ENCODE assay signal across 8 cellular contexts in genomic region chr16:57475711-57476339, GRCh38. TPM values are rescaled to one million over a fixed set of nuclear protein-coding genes. Genes with fewer than 3 reads are reported as not detected.
DNase-seq lines count a peak whose midpoint lies in the region; ATAC-seq and TF ChIP-seq lines count a peak whose summit lies in the region.

No MANE protein-coding gene starts in this region.

- peak; percentile 96 for ATAC-seq in GM18868 (IDR thresholded peaks at IDR 0.05; ENCODE audit: unreplicated experiment)
- peak; percentile 77 for ATAC-seq in HG03064 (IDR thresholded peaks at IDR 0.05; ENCODE audit: low read depth, unreplicated experiment)
- ATAC-seq in activated T-cell treated with anti-CD3 and anti-CD28 coated beads, Interleukin-2, amount 50 U/mL, for 72 hours (replicated peaks in 1 of 2), result peak; percentile 94 to 97

- POLR2A ChIA-PET in AG04450 (lab: Yijun Ruan, JAX), result no interaction called here

- intact Hi-C loops in cardiac septum (cut with DNase I), result loop anchor here (5.0 kb wide), 1 partner anchor 41 kb away; no protein-coding TSS in a partner anchor

- no peak overlapping the region for H3K27ac Mint-ChIP-seq in activated T-cell treated with anti-CD3 and anti-CD28 coated beads, Interleukin-2, amount 50 U/mL, for 72 hours

- H3K4me3 ChIP-seq in AG04450 (ENCODE audit: low read depth, low read length), result no peak overlapping the region

- no peaks in the 10 kb centered on the region; the same call in 1 of the 2 replicates for H3K9me3 ChIP-seq in AG04450 (ENCODE audit: control insufficient read depth, insufficient read depth, low read length)

- peak; percentile 59 for TF ChIP-seq CTCF in AG04450 (IDR thresholded peaks at IDR 0.05; ENCODE audit: low read depth, low read length)

- H3K4me3 Mint-ChIP-seq in activated T-cell treated with anti-CD3 and anti-CD28 coated beads, Interleukin-2, amount 50 U/mL, for 72 hours, result peak overlapping the region; percentile 45 to 57

- no peaks in the 10 kb centered on the region for H3K9me3 Mint-ChIP-seq in activated T-cell treated with anti-CD3 and anti-CD28 coated beads, Interleukin-2, amount 50 U/mL, for 72 hours

- H3K4me1 Mint-ChIP-seq in activated T-cell treated with anti-CD3 and anti-CD28 coated beads, Interleukin-2, amount 50 U/mL, for 72 hours (ENCODE audit: low read depth), result peaks cover 22% of the 10 kb centered on the region

- H3K36me3 Mint-ChIP-seq in activated T-cell treated with anti-CD3 and anti-CD28 coated beads, Interleukin-2, amount 50 U/mL, for 72 hours (ENCODE audit: insufficient read depth in 2 of 2), result peaks cover 2 to 3% of the 10 kb centered on the region in 2 donors

- no peak overlapping the region for H3K27ac ChIP-seq in AG04450 (ENCODE audit: low read depth, low read length)

- no peaks in the 10 kb centered on the region for H3K27me3 ChIP-seq in AG04450 (ENCODE audit: control insufficient read depth, insufficient read depth, low read length)

- no peaks in the 10 kb centered on the region for H3K27me3 Mint-ChIP-seq in activated T-cell treated with anti-CD3 and anti-CD28 coated beads, Interleukin-2, amount 50 U/mL, for 72 hours (ENCODE audit: low read depth)

- no peak for DNase-seq in AG04450 (ENCODE audit: low read depth, low spot score)
- DNase-seq in OCI-M1 (lab: John Stamatoyannopoulos, UW), result peak; percentile 77
- DNase-seq in activated T-cell treated with anti-CD3 and anti-CD28 coated beads, Interleukin-2, amount 50 U/mL, for 72 hours, result peak; percentile 86 to 90
- DNase-seq in cardiac septum (ENCODE audit: low spot score), result peak; percentile 81
- peak; percentile 7 to 47 for DNase-seq in stimulated activated CD4-positive, alpha-beta T cell treated with anti-CD3 and anti-CD28 coated beads, Interleukin-1b, Interleukin-23, amount 100 ng/mL, for 1 hour (ENCODE audit: low read depth in 2 of 2)
- no peak for DNase-seq in DMS79 treated with DMSO at 0.1 percent for 48 hours (lab: John Stamatoyannopoulos, UW)

- CTCF ChIA-PET in AG04450 (lab: Charles Lee), result interaction anchor here (0.6 to 1.1 kb wide), 3 partner anchors 19 to 223 kb away, joined by 3 to 6 read pairs (median 3); no protein-coding TSS in a partner anchor

RNA-seq across cellular contexts. Expression of gene DOK4, which starts 10.5 kb away (rescaled TPM):
- 12.5 and 15.9 TPM in 2 replicates for polyA plus RNA-seq in AG04450 (2011; rRNA removed)
- 13.8 and 22.0 TPM in 2 replicates for polyA minus RNA-seq in AG04450 (2011; rRNA and poly(A)+ RNA removed)
- total RNA-seq in activated T-cell treated with anti-CD3 and anti-CD28 coated beads, Interleukin-2, amount 50 U/mL, for 72 hours, result 10 to 100 TPM; 12.0 to 19.6 TPM
- total RNA-seq in cardiac septum, result 11.5 TPM

RNA-seq across cellular contexts. Expression of gene POLR2C, which starts 13.3 kb away (rescaled TPM):
- polyA plus RNA-seq in AG04450 (2011; rRNA removed), result 143 and 149 TPM in 2 replicates
- 148 and 173 TPM in 2 replicates for polyA minus RNA-seq in AG04450 (2011; rRNA and poly(A)+ RNA removed)
- 10 to 100 TPM; 65.7 to 67.5 TPM for total RNA-seq in activated T-cell treated with anti-CD3 and anti-CD28 coated beads, Interleukin-2, amount 50 U/mL, for 72 hours
- total RNA-seq in cardiac septum, result 46.9 TPM

RNA-seq across cellular contexts. Expression of gene COQ9, which starts 28.5 kb away (rescaled TPM):
- polyA plus RNA-seq in AG04450 (2011; rRNA removed), result 59.0 and 60.3 TPM in 2 replicates
- 39.3 and 40.0 TPM in 2 replicates for polyA minus RNA-seq in AG04450 (2011; rRNA and poly(A)+ RNA removed)
- 10 to 100 TPM; 31.4 to 35.2 TPM for total RNA-seq in activated T-cell treated with anti-CD3 and anti-CD28 coated beads, Interleukin-2, amount 50 U/mL, for 72 hours
- total RNA-seq in cardiac septum, result 156 TPM

RNA-seq across cellular contexts. Expression of gene CIAPIN1, which starts 28.6 kb away (rescaled TPM):
- polyA plus RNA-seq in AG04450 (2011; rRNA removed), result 48.6 and 49.7 TPM in 2 replicates
- 24.1 and 24.3 TPM in 2 replicates for polyA minus RNA-seq in AG04450 (2011; rRNA and poly(A)+ RNA removed)
- total RNA-seq in activated T-cell treated with anti-CD3 and anti-CD28 coated beads, Interleukin-2, amount 50 U/mL, for 72 hours, result 10 to 100 TPM; 39.6 to 49.7 TPM
- 60.1 TPM for total RNA-seq in cardiac septum

Comparison
In these comparisons a context has a peak if more than half of its experiments do, and no peak if none do; other contexts are left out.
1. DNase-seq: peak in OCI-M1 (single experiment), activated T-cell treated with anti-CD3 and anti-CD28 coated beads, Interleukin-2, amount 50 U/mL, for 72 hours (2 of 2), cardiac septum (single experiment) and stimulated activated CD4-positive, alpha-beta T cell treated with anti-CD3 and anti-CD28 coated beads, Interleukin-1b, Interleukin-23, amount 100 ng/mL, for 1 hour (2 of 2); none in AG04450 (single experiment) and DMS79 treated with DMSO at 0.1 percent for 48 hours (single experiment).
2. Peak in every context shown above with its lines, with median percentiles within 50 percentile points of each other: ATAC-seq.